25 cellular contexts compared by ENCODE assay signal in genomic region chr5:121029536-121030245, GRCh38.
"Had no signal": no experiment of that assay in that cellular context is flagged by ENCODE, and none has a peak within 500 bp of the region (broad histone marks: within the 10 kb centered on the region; RNA-seq: fewer than 3 reads in every experiment).

No MANE protein-coding gene starts in this region.

- DNase-seq: activated B cell treated with CpG ODN at 0.5 μM for 24 hours; activated CD4-positive, alpha-beta T cell treated with anti-CD3 and anti-CD28 coated beads for 36 hours; activated CD8-positive, alpha-beta memory T cell treated with anti-CD3 and anti-CD28 coated beads, Interleukin-2, amount 10 ng/mL, durations not matched to agents 7 days and 5 days; activated CD8-positive, alpha-beta T cell treated with anti-CD3 and anti-CD28 coated beads, Interleukin-2, amount 10 ng/mL, durations not matched to agents 7 days and 5 days; activated naive CD4-positive, alpha-beta T cell treated with Interleukin-2 at 50 U/mL for 16 hours; activated T-cell treated with anti-CD3 and anti-CD28 coated beads, Interleukin-2, amount 50 U/mL, for 72 hours; adrenal gland; cerebellar nuclear complex; colonic mucosa; effector CD8-positive, alpha-beta T cell; esophagus squamous epithelium; foreskin melanocyte; heart right ventricle; kidney glomerular epithelial cell; lower lobe of right lung; mesenchymal stem cell; natural killer cell; right cardiac atrium; spleen; stimulated activated CD4-positive, alpha-beta T cell treated with anti-CD3 and anti-CD28 coated beads, Interleukin-2, amount 100 ng/mL, for 48 hours; stimulated activated naive CD4-positive, alpha-beta T cell treated with Interleukin-2 at 50 U/mL for 16 hours; testis; transverse colon had no signal

- H3K4me1 ChIP-seq: adrenal gland, colonic mucosa, esophagus squamous epithelium, heart right ventricle, lower lobe of right lung, spleen, testis, transverse colon had no signal

- H3K4me3 ChIP-seq: adrenal gland, cardiac muscle cell, colonic mucosa, esophagus squamous epithelium, heart right ventricle, lower lobe of right lung, spleen, testis, transverse colon had no signal

- H3K36me3 ChIP-seq: adrenal gland, cardiac muscle cell, colonic mucosa, esophagus squamous epithelium, heart right ventricle, lower lobe of right lung, spleen, transverse colon had no signal

- H3K27me3 ChIP-seq: adrenal gland, colonic mucosa, esophagus squamous epithelium, heart right ventricle, spleen, testis, transverse colon had no signal

- ATAC-seq: activated CD4-positive, alpha-beta T cell treated with anti-CD3 and anti-CD28 coated beads for 36 hours; activated CD8-positive, alpha-beta memory T cell treated with anti-CD3 and anti-CD28 coated beads, Interleukin-2, amount 10 ng/mL, durations not matched to agents 7 days and 5 days; activated CD8-positive, alpha-beta T cell treated with anti-CD3 and anti-CD28 coated beads, Interleukin-2, amount 10 ng/mL, durations not matched to agents 7 days and 5 days; activated T-cell treated with anti-CD3 and anti-CD28 coated beads, Interleukin-2, amount 50 U/mL, for 72 hours; heart right ventricle; left lobe of liver; lower lobe of right lung; natural killer cell; right cardiac atrium had no signal

- H3K9me3 ChIP-seq: adrenal gland, colonic mucosa, esophagus squamous epithelium, heart right ventricle, lower lobe of right lung, testis, transverse colon had no signal
